Comparison of ENCODE assay signal across 10 cellular contexts in genomic region chr16:26645629-26646028, GRCh38.
DNase-seq lines count a peak whose midpoint lies in the region; ATAC-seq and TF ChIP-seq lines count a peak whose summit lies in the region.
"Had no signal": no experiment of that assay in that cellular context is flagged by ENCODE, and none has a peak within 500 bp of the region (broad histone marks: within the 10 kb centered on the region; RNA-seq: fewer than 3 reads in every experiment).

No MANE protein-coding gene starts in this region.

- no peak overlapping the region for H2AFZ ChIP-seq in SK-N-SH (ENCODE audit: low read depth)

- POLR2A ChIA-PET in SK-N-SH (lab: Yijun Ruan, JAX) = no interaction called here

- H3K9ac ChIP-seq in SK-N-SH = no peak overlapping the region

- H3K9me2 ChIP-seq in SK-N-SH = no peaks in the 10 kb centered on the region

- no peak for TF ChIP-seq POLR2A in right lobe of liver (IDR thresholded peaks at IDR 0.05)
- TF ChIP-seq POLR2A in thyroid gland (IDR thresholded peaks at IDR 0.05) = no peak
- no peak for TF ChIP-seq POLR2A in gastroesophageal sphincter (IDR thresholded peaks at IDR 0.05)

- peak; percentile 9 for DNase-seq in SK-N-SH
- DNase-seq in activated T-cell treated with anti-CD3 and anti-CD28 coated beads for 1 hour (ENCODE audit: low read depth) = peak; percentile 30
- DNase-seq in right lobe of liver = no peak
- DNase-seq in thyroid gland = peak; percentile 57 to 70
- no peak for DNase-seq in NCI-H345 treated with DMSO at 0.1 percent for 48 hours (lab: John Stamatoyannopoulos, UW; ENCODE audit: unreplicated experiment)
- no peak for DNase-seq in DMS79 (lab: John Stamatoyannopoulos, UW)
- DNase-seq: AML-193 had no signal

- no peaks in the 10 kb centered on the region for H3K79me2 ChIP-seq in SK-N-SH (ENCODE audit: insufficient read depth)

- no peaks in the 10 kb centered on the region for H3F3A ChIP-seq in SK-N-SH (replicated peaks; ENCODE audit: insufficient read depth)

- H3K4me2 ChIP-seq in SK-N-SH = no peak overlapping the region

- H3K36me3 ChIP-seq in SK-N-SH (replicated peaks in 1 of 2; ENCODE audit: control insufficient read depth in 1 of 2, insufficient read depth in 2 of 2, low read length in 1 of 2) = no peaks in the 10 kb centered on the region
- no peaks in the 10 kb centered on the region for H3K36me3 ChIP-seq in right lobe of liver
- H3K36me3 ChIP-seq in thyroid gland = no peaks in the 10 kb centered on the region
- H3K36me3 ChIP-seq in gastroesophageal sphincter = no peaks in the 10 kb centered on the region

- TF ChIP-seq CTCF in SK-N-SH (IDR thresholded peaks at IDR 0.05) (peak; percentile 24; the same call in 1 of the 2 replicates), right lobe of liver (IDR thresholded peaks at IDR 0.05) (peak; percentile 14 to 38 (median 23)), thyroid gland (IDR thresholded peaks at IDR 0.05) (peak; percentile 46 to 76 (median 64)), gastroesophageal sphincter (IDR thresholded peaks at IDR 0.05) (peak in 1 of 4 experiments; percentile 28)

- ATAC-seq in SK-N-SH treated with all-trans-retinoic acid at 6 μM for 48 hours = no peak
- peak in 1 of 4 donors; percentile 22 for ATAC-seq in right lobe of liver
- ATAC-seq in gastroesophageal sphincter = no peak

- no peak for TF ChIP-seq RAD21 in SK-N-SH (IDR thresholded peaks at IDR 0.05; ENCODE audit: low read length)

- no peaks in the 10 kb centered on the region for H3K27me3 ChIP-seq in SK-N-SH (ENCODE audit: insufficient read depth)
- no peaks in the 10 kb centered on the region for H3K27me3 ChIP-seq in right lobe of liver
- no peaks in the 10 kb centered on the region for H3K27me3 ChIP-seq in thyroid gland
- H3K27me3 ChIP-seq in gastroesophageal sphincter = peaks cover 6% of the 10 kb centered on the region

- no peaks in the 10 kb centered on the region for H4K20me1 ChIP-seq in SK-N-SH (ENCODE audit: insufficient read depth)

- 16% methylated on average over 9 of the region's 9 CpGs for WGBS in SK-N-SH (ENCODE audit: low lambda C conversion rate)
- WGBS in right lobe of liver (ENCODE audit: insufficient coverage, low coverage, low lambda C conversion rate, missing lambda C conversion rate) = 10% methylated on average over 9 of the region's 9 CpGs
- WGBS in thyroid gland, 2 donors = 12 to 14% methylated on average over 9 of the region's 9 CpGs
- WGBS in gastroesophageal sphincter (ENCODE audit: low coverage in 1 of 2), 2 donors = 17 to 46% methylated on average over 1 to 2 of the region's 9 CpGs

- H3K4me3 ChIP-seq in SK-N-SH (ENCODE audit: low read depth in 2 of 2, low read length in 1 of 2) (peak overlapping the region in 1 of 2 experiments; percentile 26; a peak in 1 of 4 replicates), right lobe of liver (no peak overlapping the region), thyroid gland (replicated peaks in 1 of 3) (no peak overlapping the region), gastroesophageal sphincter (no peak overlapping the region)

- intact Hi-C loops in right lobe of liver (cut with DNase I) = no loop called here
- intact Hi-C loops in thyroid gland (cut with DNase I) = no loop called here

- no peak for TF ChIP-seq EP300 in SK-N-SH (IDR thresholded peaks at IDR 0.05; ENCODE audit: borderline replicate concordance in 1 of 2, low read depth in 1 of 2, low read length in 1 of 2)
- TF ChIP-seq EP300 in gastroesophageal sphincter (IDR thresholded peaks at IDR 0.05) = no peak

- H3K4me1 ChIP-seq in SK-N-SH (ENCODE audit: control insufficient read depth in 1 of 2, insufficient read depth in 2 of 2, low read depth in 1 of 2, low read length in 1 of 2) (no peaks in the 10 kb centered on the region), right lobe of liver (no peaks in the 10 kb centered on the region), thyroid gland (peaks cover 0 to 5% of the 10 kb centered on the region in 2 donors), gastroesophageal sphincter (no peaks in the 10 kb centered on the region)

- no peak overlapping the region for H3K27ac ChIP-seq in SK-N-SH (ENCODE audit: low read depth in 2 of 2, low read length in 1 of 2)
- H3K27ac ChIP-seq in right lobe of liver = no peak overlapping the region
- no peak overlapping the region for H3K27ac ChIP-seq in thyroid gland
- H3K27ac ChIP-seq in gastroesophageal sphincter = no peak overlapping the region
- H3K27ac ChIP-seq: HL-60 had no signal

- CTCF ChIA-PET in SK-N-SH (lab: Yijun Ruan, JAX) = interaction anchor here (0.5 to 0.7 kb wide), 2 partner anchors 15 to 45 kb away, joined by 3 to 4 read pairs; no protein-coding TSS in a partner anchor

- H3K9me3 ChIP-seq in SK-N-SH (no peaks in the 10 kb centered on the region), right lobe of liver (no peaks in the 10 kb centered on the region), thyroid gland (no peaks in the 10 kb centered on the region), gastroesophageal sphincter (no peaks in the 10 kb centered on the region)

TF ChIP-seq in SK-N-SH, 30 proteins besides CTCF, POLR2A, EP300 and RAD21:
- TF ChIP-seq GATA2 (CRISPR knock-in tag; IDR thresholded peaks at IDR 0.05) = no peak
- no peak for TF ChIP-seq ELF1 (IDR thresholded peaks at IDR 0.05)

TF ChIP-seq in SK-N-SH treated with all-trans-retinoic acid at 6 μM for 48 hours, 23 proteins besides CTCF, POLR2A, EP300 and RAD21:
- TF ChIP-seq CREB5 (CRISPR knock-in tag; IDR thresholded peaks at IDR 0.05; ENCODE audit: low read depth) (no peak), PPARA (CRISPR knock-in tag; IDR thresholded peaks at IDR 0.05; ENCODE audit: borderline replicate concordance) (no peak), GLIS3 (CRISPR knock-in tag; IDR thresholded peaks at IDR 0.05) (no peak), ARNTL (CRISPR knock-in tag; IDR thresholded peaks at IDR 0.05; ENCODE audit: borderline replicate concordance, low read depth) (no peak), OSR1 (CRISPR knock-in tag; IDR thresholded peaks at IDR 0.05) (no peak), ISL1 (CRISPR knock-in tag; IDR thresholded peaks at IDR 0.05) (no peak), ZC3H10 (CRISPR knock-in tag; IDR thresholded peaks at IDR 0.05) (no peak), BACH2 (CRISPR knock-in tag; IDR thresholded peaks at IDR 0.05; ENCODE audit: borderline replicate concordance) (no peak), ZNF70 (CRISPR knock-in tag; IDR thresholded peaks at IDR 0.05) (no peak), ZNF565 (CRISPR knock-in tag; conservative IDR thresholded peaks at IDR 0.05; ENCODE audit: low read depth) (no peak), TOX (CRISPR knock-in tag; IDR thresholded peaks at IDR 0.05; ENCODE audit: borderline replicate concordance) (no peak), ZFP3 (CRISPR knock-in tag; IDR thresholded peaks at IDR 0.05) (no peak), PATZ1 (CRISPR knock-in tag; IDR thresholded peaks at IDR 0.05; ENCODE audit: borderline replicate concordance) (no peak)

Comparison
In these comparisons a context has a peak if more than half of its experiments do, and no peak if none do; other contexts are left out.
1. DNase-seq: peak in SK-N-SH (single experiment), activated T-cell treated with anti-CD3 and anti-CD28 coated beads for 1 hour (single experiment) and thyroid gland (2 of 2); none in right lobe of liver (0 of 3), NCI-H345 treated with DMSO at 0.1 percent for 48 hours (single experiment) and DMS79 (single experiment).